ENCODE assay signal across 8 cellular contexts in the genomic region with DNA sequence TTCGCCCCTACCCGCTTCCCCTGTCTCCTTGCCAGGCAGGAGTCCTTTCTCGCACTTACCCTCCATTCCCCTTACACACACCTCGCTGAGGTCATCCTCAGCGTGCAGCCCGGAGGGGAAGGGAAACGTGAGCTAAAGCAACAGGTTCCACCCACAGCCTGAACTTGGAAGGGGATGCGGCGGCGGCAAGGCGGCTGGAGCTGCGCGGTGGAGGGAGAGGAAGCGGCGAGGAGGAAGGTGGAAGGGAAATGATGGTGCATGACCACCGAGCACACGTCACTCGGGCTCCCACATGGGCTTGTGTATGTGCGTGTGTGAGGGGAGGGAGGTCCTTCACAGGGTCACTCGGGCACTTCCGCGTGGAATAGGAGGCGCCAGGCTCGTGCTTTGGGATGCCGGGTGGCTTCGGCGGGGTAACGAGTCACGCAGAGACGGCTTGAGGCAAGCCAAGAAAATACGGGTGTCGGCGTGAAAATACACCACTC.
A peak's percentile ranks its signal among the peaks of the same experiment; 100 is the strongest.
DNase-seq lines count a peak whose midpoint lies in the region; ATAC-seq, FAIRE-seq and TF ChIP-seq lines count a peak whose summit lies in the region.

No MANE protein-coding gene starts in this region.

- intact Hi-C loops in left ventricle myocardium superior (cut with micrococcal nuclease) = no loop called here

- peak; percentile 45 for ATAC-seq in HG02885 (IDR thresholded peaks at IDR 0.05; ENCODE audit: poor library complexity, unreplicated experiment)
- peak; percentile 40 for ATAC-seq in left ventricle myocardium superior

- H3K9me3 Mint-ChIP-seq in progenitor cell of endocrine pancreas (ENCODE audit: low read depth) = no peaks in the 10 kb centered on the region

- TF ChIP-seq CTCF in AG09319 (IDR thresholded peaks at IDR 0.05; ENCODE audit: low read depth, low read length) (no peak), progenitor cell of endocrine pancreas (IDR thresholded peaks at IDR 0.05; ENCODE audit: unreplicated experiment) (no peak)

- no peak for FAIRE-seq in GM12892 (lab: Jason Lieb, UNC)

- peak overlapping the region; percentile 84 for H3K4me3 Mint-ChIP-seq in progenitor cell of endocrine pancreas (ENCODE audit: low read depth)

- peaks cover 16% of the 10 kb centered on the region for H3K4me1 Mint-ChIP-seq in progenitor cell of endocrine pancreas (ENCODE audit: low read depth)

- peak overlapping the region; percentile 91 for H3K27ac Mint-ChIP-seq in progenitor cell of endocrine pancreas

- DNase-seq in AG09319 (ENCODE audit: extremely low read depth, low read depth) (peak; percentile 72), GM12892 (ENCODE audit: insufficient read length) (peak; percentile 31), NCI-H526 treated with DMSO at 0.1 percent for 48 hours (lab: John Stamatoyannopoulos, UW) (peak; percentile 42), anterior cingulate cortex (lab: John Stamatoyannopoulos, UW) (peak in 31 of 58 donors; percentile 24 to 75 (median 58)), left ventricle myocardium superior (peak; percentile 76), progenitor cell of endocrine pancreas (ENCODE audit: low spot score, unreplicated experiment) (peak; percentile 17), OCI-M2 (lab: John Stamatoyannopoulos, UW; ENCODE audit: unreplicated experiment) (no peak)

- peaks cover 42% of the 10 kb centered on the region for H3K27me3 Mint-ChIP-seq in progenitor cell of endocrine pancreas

- no peak for TF ChIP-seq POLR2A in GM12892 (IDR thresholded peaks at IDR 0.05; ENCODE audit: low read depth, low read length)

- H3K36me3 Mint-ChIP-seq in progenitor cell of endocrine pancreas (ENCODE audit: insufficient read depth) = no peaks in the 10 kb centered on the region
